ENCODE assay signal across 8 cellular contexts in genomic region chr6:125363360-125364121, GRCh38.
A peak's percentile ranks its signal among the peaks of the same experiment; 100 is the strongest.
DNase-seq lines count a peak whose midpoint lies in the region; TF ChIP-seq lines count a peak whose summit lies in the region.

No MANE protein-coding gene starts in this region.

- peak overlapping the region; percentile 85 for H2AFZ ChIP-seq in smooth muscle cell (ENCODE audit: low read depth)

- intact Hi-C loops in breast epithelium (cut with DNase I; ENCODE audit: low total_unique reads), result no loop called here

- TF ChIP-seq CTCF in BJ (IDR thresholded peaks at IDR 0.05; ENCODE audit: insufficient read depth, low read depth, low read length) (no peak), breast epithelium (IDR thresholded peaks at IDR 0.05) (no peak), smooth muscle cell (IDR thresholded peaks at IDR 0.05; ENCODE audit: borderline replicate concordance, insufficient read depth, poor library complexity, severe bottlenecking) (no peak)

- peaks cover 9% of the 10 kb centered on the region for H3K27me3 ChIP-seq in BJ (ENCODE audit: control insufficient read depth, insufficient read depth, low read length)
- no peaks in the 10 kb centered on the region for H3K27me3 ChIP-seq in breast epithelium
- no peaks in the 10 kb centered on the region for H3K27me3 ChIP-seq in smooth muscle cell (ENCODE audit: low read depth)

- H3K4me3 ChIP-seq in BJ (ENCODE audit: low read depth, low read length) (peak overlapping the region; percentile 35), breast epithelium (peak overlapping the region; percentile 46 to 72 (median 54)), smooth muscle cell (peak overlapping the region; percentile 55)

- no peak for TF ChIP-seq POLR2A in breast epithelium (IDR thresholded peaks at IDR 0.05)

- peaks cover 0 to 11% of the 10 kb centered on the region in 2 donors for H3K4me1 ChIP-seq in breast epithelium
- peaks cover 7% of the 10 kb centered on the region for H3K4me1 ChIP-seq in smooth muscle cell (ENCODE audit: low read depth)

- no peaks in the 10 kb centered on the region for H4K20me1 ChIP-seq in smooth muscle cell (ENCODE audit: low read depth)

- H3K27ac ChIP-seq in breast epithelium (peak overlapping the region; percentile 88 to 89), smooth muscle cell (ENCODE audit: low read depth) (peak overlapping the region; percentile 92)

- H3K9me3 ChIP-seq in breast epithelium (no peaks in the 10 kb centered on the region), smooth muscle cell (replicated peaks; ENCODE audit: low read depth) (no peaks in the 10 kb centered on the region)

- H3K36me3 ChIP-seq in BJ (ENCODE audit: control insufficient read depth, insufficient read depth, low read length) (no peaks in the 10 kb centered on the region), breast epithelium (no peaks in the 10 kb centered on the region), smooth muscle cell (ENCODE audit: low read depth) (no peaks in the 10 kb centered on the region)

- DNase-seq in BJ (ENCODE audit: low read depth) (no peak), NCI-H1105 treated with DMSO at 0.1 percent for 48 hours (lab: John Stamatoyannopoulos, UW) (peak; percentile 84), breast epithelium (ENCODE audit: low spot score in 2 of 2) (peak in 1 of 2 donors; percentile 31), islet precursor cell (peak; percentile 95), smooth muscle cell (lab: John Stamatoyannopoulos, UW; ENCODE audit: unreplicated experiment) (peak; percentile 46), activated T-cell treated with anti-CD3 and anti-CD28 coated beads for 4 hours (no peak), GM19238 (ENCODE audit: insufficient read length, low spot score) (no peak)
- DNase-seq in activated CD4-positive, alpha-beta T cell treated with anti-CD3 and anti-CD28 coated beads, Interleukin-2, amount 50 U/mL, for 4 hours, result no peak

- 2% methylated on average over 43 of the region's 43 CpGs for WGBS in smooth muscle cell (ENCODE audit: low lambda C conversion rate)

- peak overlapping the region; percentile 85 for H3K9ac ChIP-seq in smooth muscle cell (ENCODE audit: low read depth)

- H3K4me2 ChIP-seq in smooth muscle cell, result peak overlapping the region; percentile 89

- peaks cover 13% of the 10 kb centered on the region for H3F3A ChIP-seq in smooth muscle cell (ENCODE audit: low read depth)

- POLR2A ChIA-PET in BJ (lab: Charles Lee), result no interaction called here

- H3K79me2 ChIP-seq in smooth muscle cell (ENCODE audit: low read depth), result no peaks in the 10 kb centered on the region

- CTCF ChIA-PET in BJ (lab: Yijun Ruan, JAX), result no interaction called here

Comparison
In these comparisons a context has a peak if more than half of its experiments do, and no peak if none do; other contexts are left out.
1. DNase-seq: peak in NCI-H1105 treated with DMSO at 0.1 percent for 48 hours (single experiment), islet precursor cell (single experiment) and smooth muscle cell (single experiment); none in BJ (single experiment), activated T-cell treated with anti-CD3 and anti-CD28 coated beads for 4 hours (single experiment), activated CD4-positive, alpha-beta T cell treated with anti-CD3 and anti-CD28 coated beads, Interleukin-2, amount 50 U/mL, for 4 hours (0 of 2) and GM19238 (single experiment).
2. Peak in every context shown above with its lines, with median percentiles within 50 percentile points of each other: H3K4me3 ChIP-seq.